In the genomic region with DNA sequence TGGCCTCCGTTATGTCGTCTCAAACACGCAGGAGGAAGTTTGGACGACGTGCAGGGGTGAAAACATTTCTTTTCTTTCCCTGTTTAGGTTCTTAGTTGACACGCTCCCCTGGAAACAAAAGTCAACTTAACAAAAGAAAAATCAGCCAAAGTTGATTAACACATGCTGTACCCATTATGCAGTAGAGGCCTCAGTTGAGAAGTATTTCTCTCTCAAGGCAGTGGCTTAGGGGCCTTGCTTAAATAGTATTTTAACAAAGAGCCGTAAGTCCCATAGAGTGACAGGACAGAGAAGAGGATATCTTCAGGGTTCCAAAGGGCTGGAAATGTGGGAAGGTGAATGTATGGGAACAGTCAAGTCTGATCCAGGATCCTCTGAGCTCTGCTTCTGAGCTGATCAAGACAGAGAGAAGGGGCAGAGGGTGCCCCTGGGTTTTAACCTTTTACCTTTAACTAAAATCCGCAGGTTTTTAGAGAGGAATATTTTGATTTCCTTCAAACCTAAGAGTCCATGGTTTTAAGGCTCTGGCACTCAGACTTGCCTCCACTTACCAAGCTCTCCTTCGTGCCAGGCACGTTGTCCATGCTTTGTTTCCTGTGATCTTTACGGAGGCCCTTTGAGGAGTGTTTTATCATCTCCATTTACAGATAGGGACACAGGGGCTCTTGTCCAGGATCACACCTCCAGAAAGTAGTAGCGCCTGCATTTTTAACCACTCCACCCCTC, we compare ENCODE assay signal across 1 cellular context.
TF ChIP-seq lines count a peak whose summit lies in the region.

No MANE protein-coding gene starts in this region.

TF ChIP-seq in HepG2, 621 proteins besides CTCF, POLR2A, EP300 and RAD21:
- TF ChIP-seq ZNF746 (CRISPR knock-in tag; IDR thresholded peaks at IDR 0.05) (no peak), ZNF224 (CRISPR knock-in tag; IDR thresholded peaks at IDR 0.05) (0 out of 2 replicates have a peak, but pooled peaks have one; percentile 32), HOXA5 (CRISPR knock-in tag; IDR thresholded peaks at IDR 0.05) (0 out of 2 replicates have a peak, but pooled peaks have one; percentile 1), JUND (CRISPR knock-in tag; IDR thresholded peaks at IDR 0.05) (no peak), TP53 (CRISPR knock-in tag; conservative IDR thresholded peaks at IDR 0.05) (no peak), ATF7-NPFF (CRISPR knock-in tag; IDR thresholded peaks at IDR 0.05; ENCODE audit: low read depth) (no peak), FOXK1 (CRISPR knock-in tag; IDR thresholded peaks at IDR 0.05; ENCODE audit: borderline replicate concordance, low read depth) (no peak), ZNF629 (CRISPR knock-in tag; conservative IDR thresholded peaks at IDR 0.05) (peak; percentile 90), FOXA1 (IDR thresholded peaks at IDR 0.05) (no peak), FOXA1 (CRISPR knock-in tag; IDR thresholded peaks at IDR 0.05) (no peak), ZNF674 (CRISPR knock-in tag; IDR thresholded peaks at IDR 0.05; ENCODE audit: low read depth) (no peak), ATF1 (CRISPR knock-in tag; IDR thresholded peaks at IDR 0.05) (peak; percentile 25; the same call in 1 of the 2 replicates), FOXK2 (IDR thresholded peaks at IDR 0.05) (no peak), ZNF549 (CRISPR knock-in tag; IDR thresholded peaks at IDR 0.05) (0 out of 2 replicates have a peak, but pooled peaks have one; percentile 9), ZNF296 (CRISPR knock-in tag; conservative IDR thresholded peaks at IDR 0.05) (no peak), CREB1 (IDR thresholded peaks at IDR 0.05) (no peak), CREB1 (CRISPR knock-in tag; IDR thresholded peaks at IDR 0.05) (peak; percentile 43), RFXAP (CRISPR knock-in tag; IDR thresholded peaks at IDR 0.05; ENCODE audit: borderline replicate concordance) (peak; percentile 41), ZNF776 (CRISPR knock-in tag; IDR thresholded peaks at IDR 0.05) (no peak), ZNF737 (CRISPR knock-in tag; IDR thresholded peaks at IDR 0.05; ENCODE audit: borderline replicate concordance) (no peak), SNAPC2 (CRISPR knock-in tag; IDR thresholded peaks at IDR 0.05) (no peak), YEATS2 (CRISPR knock-in tag; IDR thresholded peaks at IDR 0.05; ENCODE audit: borderline replicate concordance) (no peak), ZSCAN20 (CRISPR knock-in tag; IDR thresholded peaks at IDR 0.05; ENCODE audit: borderline replicate concordance) (no peak)
- TF ChIP-seq, protein P1, sequence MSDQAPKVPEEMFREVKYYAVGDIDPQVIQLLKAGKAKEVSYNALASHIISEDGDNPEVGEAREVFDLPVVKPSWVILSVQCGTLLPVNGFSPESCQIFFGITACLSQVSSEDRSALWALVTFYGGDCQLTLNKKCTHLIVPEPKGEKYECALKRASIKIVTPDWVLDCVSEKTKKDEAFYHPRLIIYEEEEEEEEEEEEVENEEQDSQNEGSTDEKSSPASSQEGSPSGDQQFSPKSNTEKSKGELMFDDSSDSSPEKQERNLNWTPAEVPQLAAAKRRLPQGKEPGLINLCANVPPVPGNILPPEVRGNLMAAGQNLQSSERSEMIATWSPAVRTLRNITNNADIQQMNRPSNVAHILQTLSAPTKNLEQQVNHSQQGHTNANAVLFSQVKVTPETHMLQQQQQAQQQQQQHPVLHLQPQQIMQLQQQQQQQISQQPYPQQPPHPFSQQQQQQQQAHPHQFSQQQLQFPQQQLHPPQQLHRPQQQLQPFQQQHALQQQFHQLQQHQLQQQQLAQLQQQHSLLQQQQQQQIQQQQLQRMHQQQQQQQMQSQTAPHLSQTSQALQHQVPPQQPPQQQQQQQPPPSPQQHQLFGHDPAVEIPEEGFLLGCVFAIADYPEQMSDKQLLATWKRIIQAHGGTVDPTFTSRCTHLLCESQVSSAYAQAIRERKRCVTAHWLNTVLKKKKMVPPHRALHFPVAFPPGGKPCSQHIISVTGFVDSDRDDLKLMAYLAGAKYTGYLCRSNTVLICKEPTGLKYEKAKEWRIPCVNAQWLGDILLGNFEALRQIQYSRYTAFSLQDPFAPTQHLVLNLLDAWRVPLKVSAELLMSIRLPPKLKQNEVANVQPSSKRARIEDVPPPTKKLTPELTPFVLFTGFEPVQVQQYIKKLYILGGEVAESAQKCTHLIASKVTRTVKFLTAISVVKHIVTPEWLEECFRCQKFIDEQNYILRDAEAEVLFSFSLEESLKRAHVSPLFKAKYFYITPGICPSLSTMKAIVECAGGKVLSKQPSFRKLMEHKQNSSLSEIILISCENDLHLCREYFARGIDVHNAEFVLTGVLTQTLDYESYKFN (CRISPR knock-in tag; conservative IDR thresholded peaks at IDR 0.05) = no peak
- TF ChIP-seq, protein P2, sequence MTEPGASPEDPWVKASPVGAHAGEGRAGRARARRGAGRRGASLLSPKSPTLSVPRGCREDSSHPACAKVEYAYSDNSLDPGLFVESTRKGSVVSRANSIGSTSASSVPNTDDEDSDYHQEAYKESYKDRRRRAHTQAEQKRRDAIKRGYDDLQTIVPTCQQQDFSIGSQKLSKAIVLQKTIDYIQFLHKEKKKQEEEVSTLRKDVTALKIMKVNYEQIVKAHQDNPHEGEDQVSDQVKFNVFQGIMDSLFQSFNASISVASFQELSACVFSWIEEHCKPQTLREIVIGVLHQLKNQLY (CRISPR knock-in tag; IDR thresholded peaks at IDR 0.05) = no peak
- TF ChIP-seq, protein P3, sequence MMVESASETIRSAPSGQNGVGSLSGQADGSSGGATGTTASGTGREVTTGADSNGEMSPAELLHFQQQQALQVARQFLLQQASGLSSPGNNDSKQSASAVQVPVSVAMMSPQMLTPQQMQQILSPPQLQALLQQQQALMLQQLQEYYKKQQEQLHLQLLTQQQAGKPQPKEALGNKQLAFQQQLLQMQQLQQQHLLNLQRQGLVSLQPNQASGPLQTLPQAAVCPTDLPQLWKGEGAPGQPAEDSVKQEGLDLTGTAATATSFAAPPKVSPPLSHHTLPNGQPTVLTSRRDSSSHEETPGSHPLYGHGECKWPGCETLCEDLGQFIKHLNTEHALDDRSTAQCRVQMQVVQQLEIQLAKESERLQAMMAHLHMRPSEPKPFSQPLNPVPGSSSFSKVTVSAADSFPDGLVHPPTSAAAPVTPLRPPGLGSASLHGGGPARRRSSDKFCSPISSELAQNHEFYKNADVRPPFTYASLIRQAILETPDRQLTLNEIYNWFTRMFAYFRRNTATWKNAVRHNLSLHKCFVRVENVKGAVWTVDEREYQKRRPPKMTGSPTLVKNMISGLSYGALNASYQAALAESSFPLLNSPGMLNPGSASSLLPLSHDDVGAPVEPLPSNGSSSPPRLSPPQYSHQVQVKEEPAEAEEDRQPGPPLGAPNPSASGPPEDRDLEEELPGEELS (CRISPR knock-in tag; IDR thresholded peaks at IDR 0.05) = no peak
- TF ChIP-seq, protein P4, sequence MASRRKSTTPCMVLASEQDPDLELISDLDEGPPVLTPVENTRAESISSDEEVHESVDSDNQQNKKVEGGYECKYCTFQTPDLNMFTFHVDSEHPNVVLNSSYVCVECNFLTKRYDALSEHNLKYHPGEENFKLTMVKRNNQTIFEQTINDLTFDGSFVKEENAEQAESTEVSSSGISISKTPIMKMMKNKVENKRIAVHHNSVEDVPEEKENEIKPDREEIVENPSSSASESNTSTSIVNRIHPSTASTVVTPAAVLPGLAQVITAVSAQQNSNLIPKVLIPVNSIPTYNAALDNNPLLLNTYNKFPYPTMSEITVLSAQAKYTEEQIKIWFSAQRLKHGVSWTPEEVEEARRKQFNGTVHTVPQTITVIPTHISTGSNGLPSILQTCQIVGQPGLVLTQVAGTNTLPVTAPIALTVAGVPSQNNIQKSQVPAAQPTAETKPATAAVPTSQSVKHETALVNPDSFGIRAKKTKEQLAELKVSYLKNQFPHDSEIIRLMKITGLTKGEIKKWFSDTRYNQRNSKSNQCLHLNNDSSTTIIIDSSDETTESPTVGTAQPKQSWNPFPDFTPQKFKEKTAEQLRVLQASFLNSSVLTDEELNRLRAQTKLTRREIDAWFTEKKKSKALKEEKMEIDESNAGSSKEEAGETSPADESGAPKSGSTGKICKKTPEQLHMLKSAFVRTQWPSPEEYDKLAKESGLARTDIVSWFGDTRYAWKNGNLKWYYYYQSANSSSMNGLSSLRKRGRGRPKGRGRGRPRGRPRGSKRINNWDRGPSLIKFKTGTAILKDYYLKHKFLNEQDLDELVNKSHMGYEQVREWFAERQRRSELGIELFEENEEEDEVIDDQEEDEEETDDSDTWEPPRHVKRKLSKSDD (CRISPR knock-in tag; IDR thresholded peaks at IDR 0.05; ENCODE audit: low read depth) = no peak
- TF ChIP-seq, protein P5, sequence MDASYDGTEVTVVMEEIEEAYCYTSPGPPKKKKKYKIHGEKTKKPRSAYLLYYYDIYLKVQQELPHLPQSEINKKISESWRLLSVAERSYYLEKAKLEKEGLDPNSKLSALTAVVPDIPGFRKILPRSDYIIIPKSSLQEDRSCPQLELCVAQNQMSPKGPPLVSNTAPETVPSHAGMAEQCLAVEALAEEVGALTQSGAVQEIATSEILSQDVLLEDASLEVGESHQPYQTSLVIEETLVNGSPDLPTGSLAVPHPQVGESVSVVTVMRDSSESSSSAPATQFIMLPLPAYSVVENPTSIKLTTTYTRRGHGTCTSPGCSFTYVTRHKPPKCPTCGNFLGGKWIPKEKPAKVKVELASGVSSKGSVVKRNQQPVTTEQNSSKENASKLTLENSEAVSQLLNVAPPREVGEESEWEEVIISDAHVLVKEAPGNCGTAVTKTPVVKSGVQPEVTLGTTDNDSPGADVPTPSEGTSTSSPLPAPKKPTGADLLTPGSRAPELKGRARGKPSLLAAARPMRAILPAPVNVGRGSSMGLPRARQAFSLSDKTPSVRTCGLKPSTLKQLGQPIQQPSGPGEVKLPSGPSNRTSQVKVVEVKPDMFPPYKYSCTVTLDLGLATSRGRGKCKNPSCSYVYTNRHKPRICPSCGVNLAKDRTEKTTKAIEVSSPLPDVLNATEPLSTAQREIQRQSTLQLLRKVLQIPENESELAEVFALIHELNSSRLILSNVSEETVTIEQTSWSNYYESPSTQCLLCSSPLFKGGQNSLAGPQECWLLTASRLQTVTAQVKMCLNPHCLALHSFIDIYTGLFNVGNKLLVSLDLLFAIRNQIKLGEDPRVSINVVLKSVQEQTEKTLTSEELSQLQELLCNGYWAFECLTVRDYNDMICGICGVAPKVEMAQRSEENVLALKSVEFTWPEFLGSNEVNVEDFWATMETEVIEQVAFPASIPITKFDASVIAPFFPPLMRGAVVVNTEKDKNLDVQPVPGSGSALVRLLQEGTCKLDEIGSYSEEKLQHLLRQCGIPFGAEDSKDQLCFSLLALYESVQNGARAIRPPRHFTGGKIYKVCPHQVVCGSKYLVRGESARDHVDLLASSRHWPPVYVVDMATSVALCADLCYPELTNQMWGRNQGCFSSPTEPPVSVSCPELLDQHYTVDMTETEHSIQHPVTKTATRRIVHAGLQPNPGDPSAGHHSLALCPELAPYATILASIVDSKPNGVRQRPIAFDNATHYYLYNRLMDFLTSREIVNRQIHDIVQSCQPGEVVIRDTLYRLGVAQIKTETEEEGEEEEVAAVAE (CRISPR knock-in tag; IDR thresholded peaks at IDR 0.05; ENCODE audit: borderline replicate concordance) = no peak
- TF ChIP-seq, protein P6, sequence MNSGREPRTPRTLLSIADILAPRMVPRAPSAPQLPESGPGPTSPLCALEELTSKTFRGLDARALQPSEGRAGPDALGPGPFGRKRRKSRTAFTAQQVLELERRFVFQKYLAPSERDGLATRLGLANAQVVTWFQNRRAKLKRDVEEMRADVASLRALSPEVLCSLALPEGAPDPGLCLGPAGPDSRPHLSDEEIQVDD (CRISPR knock-in tag; IDR thresholded peaks at IDR 0.05; ENCODE audit: borderline replicate concordance) = 0 out of 2 replicates have a peak, but pooled peaks have one; percentile 5
- TF ChIP-seq, protein P7, sequence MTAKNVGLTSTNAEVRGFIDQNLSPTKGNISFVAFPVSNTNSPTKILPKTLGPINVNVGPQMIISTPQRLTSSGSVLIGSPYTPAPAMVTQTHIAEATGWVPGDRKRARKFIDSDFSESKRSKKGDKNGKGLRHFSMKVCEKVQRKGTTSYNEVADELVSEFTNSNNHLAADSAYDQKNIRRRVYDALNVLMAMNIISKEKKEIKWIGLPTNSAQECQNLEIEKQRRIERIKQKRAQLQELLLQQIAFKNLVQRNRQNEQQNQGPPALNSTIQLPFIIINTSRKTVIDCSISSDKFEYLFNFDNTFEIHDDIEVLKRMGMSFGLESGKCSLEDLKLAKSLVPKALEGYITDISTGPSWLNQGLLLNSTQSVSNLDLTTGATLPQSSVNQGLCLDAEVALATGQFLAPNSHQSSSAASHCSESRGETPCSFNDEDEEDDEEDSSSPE (CRISPR knock-in tag; IDR thresholded peaks at IDR 0.05) = 0 out of 2 replicates have a peak, but pooled peaks have one; percentile 4
- TF ChIP-seq, protein P8, sequence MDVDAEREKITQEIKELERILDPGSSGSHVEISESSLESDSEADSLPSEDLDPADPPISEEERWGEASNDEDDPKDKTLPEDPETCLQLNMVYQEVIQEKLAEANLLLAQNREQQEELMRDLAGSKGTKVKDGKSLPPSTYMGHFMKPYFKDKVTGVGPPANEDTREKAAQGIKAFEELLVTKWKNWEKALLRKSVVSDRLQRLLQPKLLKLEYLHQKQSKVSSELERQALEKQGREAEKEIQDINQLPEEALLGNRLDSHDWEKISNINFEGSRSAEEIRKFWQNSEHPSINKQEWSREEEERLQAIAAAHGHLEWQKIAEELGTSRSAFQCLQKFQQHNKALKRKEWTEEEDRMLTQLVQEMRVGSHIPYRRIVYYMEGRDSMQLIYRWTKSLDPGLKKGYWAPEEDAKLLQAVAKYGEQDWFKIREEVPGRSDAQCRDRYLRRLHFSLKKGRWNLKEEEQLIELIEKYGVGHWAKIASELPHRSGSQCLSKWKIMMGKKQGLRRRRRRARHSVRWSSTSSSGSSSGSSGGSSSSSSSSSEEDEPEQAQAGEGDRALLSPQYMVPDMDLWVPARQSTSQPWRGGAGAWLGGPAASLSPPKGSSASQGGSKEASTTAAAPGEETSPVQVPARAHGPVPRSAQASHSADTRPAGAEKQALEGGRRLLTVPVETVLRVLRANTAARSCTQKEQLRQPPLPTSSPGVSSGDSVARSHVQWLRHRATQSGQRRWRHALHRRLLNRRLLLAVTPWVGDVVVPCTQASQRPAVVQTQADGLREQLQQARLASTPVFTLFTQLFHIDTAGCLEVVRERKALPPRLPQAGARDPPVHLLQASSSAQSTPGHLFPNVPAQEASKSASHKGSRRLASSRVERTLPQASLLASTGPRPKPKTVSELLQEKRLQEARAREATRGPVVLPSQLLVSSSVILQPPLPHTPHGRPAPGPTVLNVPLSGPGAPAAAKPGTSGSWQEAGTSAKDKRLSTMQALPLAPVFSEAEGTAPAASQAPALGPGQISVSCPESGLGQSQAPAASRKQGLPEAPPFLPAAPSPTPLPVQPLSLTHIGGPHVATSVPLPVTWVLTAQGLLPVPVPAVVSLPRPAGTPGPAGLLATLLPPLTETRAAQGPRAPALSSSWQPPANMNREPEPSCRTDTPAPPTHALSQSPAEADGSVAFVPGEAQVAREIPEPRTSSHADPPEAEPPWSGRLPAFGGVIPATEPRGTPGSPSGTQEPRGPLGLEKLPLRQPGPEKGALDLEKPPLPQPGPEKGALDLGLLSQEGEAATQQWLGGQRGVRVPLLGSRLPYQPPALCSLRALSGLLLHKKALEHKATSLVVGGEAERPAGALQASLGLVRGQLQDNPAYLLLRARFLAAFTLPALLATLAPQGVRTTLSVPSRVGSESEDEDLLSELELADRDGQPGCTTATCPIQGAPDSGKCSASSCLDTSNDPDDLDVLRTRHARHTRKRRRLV (CRISPR knock-in tag; IDR thresholded peaks at IDR 0.05) = 0 out of 2 replicates have a peak, but pooled peaks have one; percentile 32
